9 cellular contexts compared by ENCODE assay signal in the genomic region with DNA sequence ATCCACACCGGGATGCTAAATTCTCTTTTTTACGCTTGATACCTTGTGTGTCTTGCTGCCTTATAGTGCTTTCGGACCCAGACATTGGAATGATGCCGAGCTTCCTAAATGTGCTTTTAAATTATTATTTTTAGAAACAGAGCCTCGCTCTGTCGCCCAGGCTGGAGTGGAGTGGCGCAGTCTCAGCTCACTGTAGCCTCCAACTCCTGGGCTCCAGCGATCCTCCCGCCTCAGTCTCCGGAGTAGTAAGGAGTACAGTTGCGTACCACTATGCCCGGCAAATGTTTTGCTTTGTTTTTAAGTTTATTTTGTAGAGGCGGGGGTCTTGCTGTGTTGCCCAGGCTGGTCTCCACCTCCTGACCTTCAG. TPM values are rescaled to one million over a fixed set of nuclear protein-coding genes. Genes with fewer than 3 reads are reported as not detected.
DNase-seq lines count a peak whose midpoint lies in the region; TF ChIP-seq lines count a peak whose summit lies in the region.
"Had no signal": no experiment of that assay in that cellular context is flagged by ENCODE, and none has a peak within 500 bp of the region (broad histone marks: within the 10 kb centered on the region; RNA-seq: fewer than 3 reads in every experiment).

No MANE protein-coding gene starts in this region.

- no peaks in the 10 kb centered on the region for H3K36me3 Mint-ChIP-seq in activated T-helper 2 cell treated with anti-CD3 and anti-CD28 coated beads, Interferon-gamma antibody, Interleukin-2, Interleukin-4, amounts not matched to agents 10 μg/mL and 5 μg/mL and 100 μg/mL, durations not matched to agents 14 hours and 24 hours and 36 hours (ENCODE audit: low read depth)

- no peaks in the 10 kb centered on the region for H3K79me2 ChIP-seq in smooth muscle cell (ENCODE audit: low read depth)

- H3K27ac ChIP-seq in HEK293 (ENCODE audit: extremely low read depth, low read depth, low read length), result peak overlapping the region; percentile 92; the same call in 1 of the 2 replicates
- H3K27ac ChIP-seq in iPS DF 6.9 (ENCODE audit: low read length), result no peak overlapping the region
- no peak overlapping the region for H3K27ac ChIP-seq in smooth muscle cell (ENCODE audit: low read depth)

- TF ChIP-seq CTCF in HEK293 (tag by site-specific recombination; IDR thresholded peaks at IDR 0.05), result no peak
- no peak for TF ChIP-seq CTCF in smooth muscle cell (IDR thresholded peaks at IDR 0.05; ENCODE audit: borderline replicate concordance, insufficient read depth, poor library complexity, severe bottlenecking)

- H2AFZ ChIP-seq in smooth muscle cell (ENCODE audit: low read depth), result no peak overlapping the region

- no peaks in the 10 kb centered on the region for H3K9me3 ChIP-seq in HEK293 (ENCODE audit: control insufficient read depth, insufficient read depth, low read depth, low read length)
- no peaks in the 10 kb centered on the region for H3K9me3 ChIP-seq in iPS DF 6.9 (ENCODE audit: control insufficient read depth, insufficient read depth, low read length)
- H3K9me3 ChIP-seq in smooth muscle cell (replicated peaks; ENCODE audit: low read depth), result no peaks in the 10 kb centered on the region

- no peak overlapping the region for H3K9ac ChIP-seq in smooth muscle cell (ENCODE audit: low read depth)

- WGBS in iPS DF 6.9 (ENCODE audit: insufficient coverage, insufficient read length), result no CpG with 5 or more reads among the region's 13 CpGs
- WGBS in smooth muscle cell (ENCODE audit: low lambda C conversion rate), result 70% methylated on average over 13 of the region's 13 CpGs

- no peaks in the 10 kb centered on the region for H4K20me1 ChIP-seq in smooth muscle cell (ENCODE audit: low read depth)

- no peaks in the 10 kb centered on the region for H3F3A ChIP-seq in smooth muscle cell (ENCODE audit: low read depth)

- no peak for DNase-seq in activated T-helper 2 cell treated with anti-CD3 and anti-CD28 coated beads, Interferon-gamma antibody, Interleukin-2, Interleukin-4, amounts not matched to agents 10 μg/mL and 5 μg/mL and 100 μg/mL, durations not matched to agents 14 hours and 24 hours and 36 hours (ENCODE audit: low spot score)
- DNase-seq in iPS DF 6.9 (ENCODE audit: low read depth, low spot score) (no peak), smooth muscle cell (lab: John Stamatoyannopoulos, UW; ENCODE audit: unreplicated experiment) (no peak), Ammon's horn (ENCODE audit: low spot score) (no peak), G401 (ENCODE audit: low spot score) (no peak), medulla oblongata (ENCODE audit: extremely low spot score) (no peak)
- no peak for DNase-seq in central memory CD4-positive, alpha-beta T cell

- H3K4me1 ChIP-seq in HEK293 (ENCODE audit: control insufficient read depth, insufficient read depth, low read length), result peaks cover 16% of the 10 kb centered on the region
- no peaks in the 10 kb centered on the region for H3K4me1 ChIP-seq in iPS DF 6.9 (ENCODE audit: control insufficient read depth, insufficient read depth, low read length)
- peaks cover 3% of the 10 kb centered on the region for H3K4me1 ChIP-seq in smooth muscle cell (ENCODE audit: low read depth)

- H3K27me3 Mint-ChIP-seq in activated T-helper 2 cell treated with anti-CD3 and anti-CD28 coated beads, Interferon-gamma antibody, Interleukin-2, Interleukin-4, amounts not matched to agents 10 μg/mL and 5 μg/mL and 100 μg/mL, durations not matched to agents 14 hours and 24 hours and 36 hours (ENCODE audit: low read depth), result peaks cover 41% of the 10 kb centered on the region

- H3K4me3 ChIP-seq in HEK293 (ENCODE audit: low read depth, low read length) (peak overlapping the region; percentile 81), iPS DF 6.9 (ENCODE audit: low read length) (peak overlapping the region; percentile 53; the same call in 1 of the 2 replicates), smooth muscle cell (peak overlapping the region; percentile 58)

- POLR2A ChIA-PET in HEK293 (lab: Yijun Ruan, JAX), result interaction anchor here (1.0 to 1.4 kb wide), 2 partner anchors 31 to 210 kb away, joined by 3 to 11 read pairs; partner anchors contain the start of gene TTC8

- no peaks in the 10 kb centered on the region for H3K9me3 Mint-ChIP-seq in activated T-helper 2 cell treated with anti-CD3 and anti-CD28 coated beads, Interferon-gamma antibody, Interleukin-2, Interleukin-4, amounts not matched to agents 10 μg/mL and 5 μg/mL and 100 μg/mL, durations not matched to agents 14 hours and 24 hours and 36 hours

- H3K4me2 ChIP-seq in smooth muscle cell, result peak overlapping the region; percentile 90

- H3K27ac Mint-ChIP-seq in activated T-helper 2 cell treated with anti-CD3 and anti-CD28 coated beads, Interferon-gamma antibody, Interleukin-2, Interleukin-4, amounts not matched to agents 10 μg/mL and 5 μg/mL and 100 μg/mL, durations not matched to agents 14 hours and 24 hours and 36 hours, result no peak overlapping the region

- CTCF ChIA-PET in HEK293 (lab: Yijun Ruan, JAX), result interaction anchor here (0.6 to 2.0 kb wide), 5 partner anchors 11 to 126 kb away, joined by 3 to 7 read pairs (median 3); no protein-coding TSS in a partner anchor

- intact Hi-C loops in activated T-helper 2 cell treated with anti-CD3 and anti-CD28 coated beads, Interferon-gamma antibody, Interleukin-2, Interleukin-4, amounts not matched to agents 10 μg/mL and 5 μg/mL and 100 μg/mL, durations not matched to agents 14 hours and 24 hours and 36 hours (cut with micrococcal nuclease), result loop anchor here (5.0 to 10.0 kb wide), 2 partner anchors 236 to 798 kb away; partner anchors contain the start of genes GALC and PTPN21

- in situ Hi-C loops in G401 (cut with HindIII; ENCODE audit: low sequenced_read_pairs), result no loop called here

- peak overlapping the region; percentile 72 for H3K4me3 Mint-ChIP-seq in activated T-helper 2 cell treated with anti-CD3 and anti-CD28 coated beads, Interferon-gamma antibody, Interleukin-2, Interleukin-4, amounts not matched to agents 10 μg/mL and 5 μg/mL and 100 μg/mL, durations not matched to agents 14 hours and 24 hours and 36 hours (ENCODE audit: low read depth)

- peaks cover 20% of the 10 kb centered on the region for H3K27me3 ChIP-seq in iPS DF 6.9 (ENCODE audit: control insufficient read depth, insufficient read depth, low read length)
- peaks cover 67% of the 10 kb centered on the region for H3K27me3 ChIP-seq in smooth muscle cell (ENCODE audit: low read depth)

- H3K36me3 ChIP-seq in HEK293 (ENCODE audit: control insufficient read depth in 2 of 2, insufficient read depth in 1 of 2, low read length in 2 of 2) (no peaks in the 10 kb centered on the region), iPS DF 6.9 (ENCODE audit: control insufficient read depth, insufficient read depth, low read length) (no peaks in the 10 kb centered on the region), smooth muscle cell (ENCODE audit: low read depth) (no peaks in the 10 kb centered on the region)

- H3K4me1 Mint-ChIP-seq in activated T-helper 2 cell treated with anti-CD3 and anti-CD28 coated beads, Interferon-gamma antibody, Interleukin-2, Interleukin-4, amounts not matched to agents 10 μg/mL and 5 μg/mL and 100 μg/mL, durations not matched to agents 14 hours and 24 hours and 36 hours (ENCODE audit: low read depth), result peaks cover 4% of the 10 kb centered on the region

TF ChIP-seq in HEK293, 187 proteins besides CTCF, POLR2A, EP300 and RAD21 (continues in another document):
- TF ChIP-seq ZNF146 (tag by site-specific recombination; IDR thresholded peaks at IDR 0.05), result no peak
- TF ChIP-seq ZNF629 (tag by site-specific recombination; IDR thresholded peaks at IDR 0.05), result no peak
- TF ChIP-seq ZFP37 (tag by site-specific recombination; IDR thresholded peaks at IDR 0.05), result no peak
- TF ChIP-seq REST (tag by site-specific recombination; IDR thresholded peaks at IDR 0.05), result no peak
- 0 out of 2 replicates have a peak, but pooled peaks have one; percentile 48 for TF ChIP-seq ZNF121 (tag by site-specific recombination; IDR thresholded peaks at IDR 0.05)

RNA-seq across cellular contexts. Expression of gene EML5, which starts 0.5 kb away (rescaled TPM):
- 0.39 and 0.55 TPM in 2 replicates for total RNA-seq in activated T-helper 2 cell treated with anti-CD3 and anti-CD28 coated beads, Interferon-gamma antibody, Interleukin-2, Interleukin-4, amounts not matched to agents 10 μg/mL and 5 μg/mL and 100 μg/mL, durations not matched to agents 14 hours and 24 hours and 36 hours
- total RNA-seq in smooth muscle cell, result 0.13 and 0.31 TPM in 2 replicates
- polyA plus RNA-seq in smooth muscle cell, result not detected in 2 replicates
- not detected in 2 replicates for total RNA-seq in G401 (2014; rRNA removed; shearing (Covaris generic))
- total RNA-seq: glomerular endothelial cell had no signal

RNA-seq across cellular contexts. Expression of gene TTC8, which starts 31.2 kb away (rescaled TPM):
- total RNA-seq in activated T-helper 2 cell treated with anti-CD3 and anti-CD28 coated beads, Interferon-gamma antibody, Interleukin-2, Interleukin-4, amounts not matched to agents 10 μg/mL and 5 μg/mL and 100 μg/mL, durations not matched to agents 14 hours and 24 hours and 36 hours, result 2.1 and 3.1 TPM in 2 replicates
- 35.9 and 58.9 TPM in 2 replicates for total RNA-seq in smooth muscle cell
- polyA plus RNA-seq in smooth muscle cell, result 14.5 and 20.0 TPM in 2 replicates
- total RNA-seq in G401 (2014; rRNA removed; shearing (Covaris generic)), result 32.2 and 40.1 TPM in 2 replicates
